Comparison of ENCODE assay signal across 22 cellular contexts in genomic region chr15:83602021-83602420, GRCh38. TPM values are rescaled to one million over a fixed set of nuclear protein-coding genes. Genes with fewer than 3 reads are reported as not detected.
"Had no signal": no experiment of that assay in that cellular context is flagged by ENCODE, and none has a peak within 500 bp of the region (broad histone marks: within the 10 kb centered on the region; RNA-seq: fewer than 3 reads in every experiment).

No MANE protein-coding gene starts in this region.

- H3K4me1 ChIP-seq: adrenal gland, gastrocnemius medialis, psoas muscle, testis, upper lobe of left lung had no signal

- H3K4me3 Mint-ChIP-seq: activated CD4-positive, alpha-beta memory T cell treated with anti-CD3 and anti-CD28 coated beads for 36 hours; activated T-helper 1 cell treated with anti-CD3 and anti-CD28 coated beads, Interleukin-12 subunit alpha, Interleukin-12 subunit beta, Interleukin-2, Interleukin-4 antibody, amounts not matched to agents 30 ng/mL and 10 ng/mL and 1 ng/mL, durations not matched to agents 14 hours and 24 hours and 36 hours; naive thymus-derived CD8-positive, alpha-beta T cell; stimulated activated memory B cell treated with anti-CD40 and anti-IgM and Interleukin-4, amounts not matched to agents 10 μg/mL and 1 μg/mL and 100 μg/mL, for 72 hours; WTC11 had no signal

- DNase-seq: activated CD4-positive, alpha-beta memory T cell treated with anti-CD3 and anti-CD28 coated beads for 36 hours; activated CD4-positive, alpha-beta T cell treated with anti-CD3 and anti-CD28 coated beads for 4 hours; activated gamma-delta T cell treated with Interleukin-2 at 50 U/mL for 16 hours; activated T-cell treated with anti-CD3 and anti-CD28 coated beads for 4 hours; adrenal gland; dermis blood vessel endothelial cell; erythroblast; gastrocnemius medialis; heart right ventricle; mesenchymal stem cell; naive thymus-derived CD8-positive, alpha-beta T cell; ovary; psoas muscle; stimulated activated CD4-positive, alpha-beta T cell treated with anti-CD3 and anti-CD28 coated beads, Interleukin-4, amount 100 ng/mL, for 4 hours; testis; upper lobe of left lung had no signal

- H3K27ac ChIP-seq: adrenal gland, cardiac muscle cell, gastrocnemius medialis, heart right ventricle, ovary, psoas muscle, testis, upper lobe of left lung had no signal

- H3K36me3 Mint-ChIP-seq: activated CD4-positive, alpha-beta memory T cell treated with anti-CD3 and anti-CD28 coated beads for 36 hours; stimulated activated memory B cell treated with anti-CD40 and anti-IgM and Interleukin-4, amounts not matched to agents 10 μg/mL and 1 μg/mL and 100 μg/mL, for 72 hours had no signal

- H3K4me1 Mint-ChIP-seq: naive thymus-derived CD8-positive, alpha-beta T cell; stimulated activated memory B cell treated with anti-CD40 and anti-IgM and Interleukin-4, amounts not matched to agents 10 μg/mL and 1 μg/mL and 100 μg/mL, for 72 hours; WTC11 had no signal

- H3K27ac Mint-ChIP-seq: activated CD4-positive, alpha-beta memory T cell treated with anti-CD3 and anti-CD28 coated beads for 36 hours; activated naive CD4-positive, alpha-beta T cell treated with anti-CD3 and anti-CD28 coated beads, Interleukin-2, amount 50 U/mL, for 72 hours; activated T-helper 1 cell treated with anti-CD3 and anti-CD28 coated beads, Interleukin-12 subunit alpha, Interleukin-12 subunit beta, Interleukin-2, Interleukin-4 antibody, amounts not matched to agents 30 ng/mL and 10 ng/mL and 1 ng/mL, durations not matched to agents 14 hours and 24 hours and 36 hours; naive thymus-derived CD8-positive, alpha-beta T cell; stimulated activated memory B cell treated with anti-CD40 and anti-IgM and Interleukin-4, amounts not matched to agents 10 μg/mL and 1 μg/mL and 100 μg/mL, for 72 hours; WTC11 had no signal

- H3K27me3 ChIP-seq: adrenal gland, cardiac muscle cell, gastrocnemius medialis, ovary, testis, upper lobe of left lung had no signal

- ATAC-seq: activated naive CD4-positive, alpha-beta T cell treated with anti-CD3 and anti-CD28 coated beads, Interleukin-2, amount 50 U/mL, for 72 hours; gastrocnemius medialis; heart right ventricle; naive thymus-derived CD8-positive, alpha-beta T cell; psoas muscle; sciatic nerve; stimulated activated memory B cell treated with anti-CD40 and anti-IgM and Interleukin-4, amounts not matched to agents 10 μg/mL and 1 μg/mL and 100 μg/mL, for 72 hours; WTC11 had no signal

RNA-seq across cellular contexts. Expression of gene ADAMTSL3, which starts 51.9 kb away (rescaled TPM):
- total RNA-seq: activated CD4-positive, alpha-beta memory T cell treated with anti-CD3 and anti-CD28 coated beads for 36 hours; activated naive CD4-positive, alpha-beta T cell treated with anti-CD3 and anti-CD28 coated beads, Interleukin-2, amount 50 U/mL, for 72 hours; activated T-helper 1 cell treated with anti-CD3 and anti-CD28 coated beads, Interleukin-12 subunit alpha, Interleukin-12 subunit beta, Interleukin-2, Interleukin-4 antibody, amounts not matched to agents 30 ng/mL and 10 ng/mL and 1 ng/mL, durations not matched to agents 14 hours and 24 hours and 36 hours; naive thymus-derived CD8-positive, alpha-beta T cell had no signal
- polyA plus RNA-seq: naive thymus-derived CD8-positive, alpha-beta T cell had no signal
